In the genomic region with DNA sequence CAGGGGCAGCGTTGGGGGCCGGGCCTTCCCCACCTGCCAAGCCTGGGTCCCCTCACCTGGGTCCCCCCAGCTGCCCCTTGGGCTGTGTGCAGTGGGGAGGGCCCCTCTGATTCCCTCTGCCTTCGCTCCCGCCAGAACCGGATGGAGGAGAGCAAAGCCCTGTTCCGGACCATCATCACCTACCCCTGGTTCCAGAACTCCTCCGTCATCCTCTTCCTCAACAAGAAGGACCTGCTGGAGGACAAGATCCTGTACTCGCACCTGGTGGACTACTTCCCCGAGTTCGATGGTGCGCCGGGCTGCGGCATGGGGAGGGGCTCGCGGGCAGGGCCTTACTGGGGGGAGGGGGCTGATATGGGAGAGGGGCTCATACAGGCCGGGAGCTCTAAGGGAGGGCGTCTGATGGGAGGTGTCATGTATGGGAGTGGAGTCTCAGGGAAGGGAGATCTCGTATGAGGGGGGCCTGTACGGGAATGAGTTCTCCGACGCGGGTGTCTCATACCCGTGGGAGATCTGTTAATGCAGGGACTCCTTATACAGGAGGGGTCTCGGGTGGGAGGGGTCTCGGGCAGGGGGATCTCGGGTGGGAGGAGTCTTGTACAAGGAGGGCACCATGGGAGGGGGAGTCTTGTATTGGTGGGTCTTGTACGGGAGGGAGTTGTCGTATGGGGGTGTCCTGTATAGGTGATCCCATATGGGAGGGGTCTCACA, we compare ENCODE assay signal across 23 cellular contexts. TPM values are rescaled to one million over a fixed set of nuclear protein-coding genes. Genes with fewer than 3 reads are reported as not detected.
"Had no signal": no experiment of that assay in that cellular context is flagged by ENCODE, and none has a peak within 500 bp of the region (broad histone marks: within the 10 kb centered on the region; RNA-seq: fewer than 3 reads in every experiment).

No MANE protein-coding gene starts in this region.

- H3K4me1 Mint-ChIP-seq: immature natural killer cell had no signal

- H3K27me3 ChIP-seq: neural progenitor cell, pancreas, spleen, testis, tibial nerve had no signal

- H2AFZ ChIP-seq: neural progenitor cell had no signal

- H3K4me3 ChIP-seq: coronary artery, neural progenitor cell, pancreas, spleen, testis, tibial nerve had no signal

- H3K9ac ChIP-seq: neural progenitor cell had no signal

- H3K27me3 Mint-ChIP-seq: natural killer cell treated with Interleukin-12 subunit alpha and Interleukin-12 subunit beta and Interleukin-15 and Interleukin-18, amount 100 ng/mL, for 72 hours; progenitor cell of endocrine pancreas; stimulated activated naive CD8-positive, alpha-beta T cell treated with anti-CD3 and anti-CD28 coated beads, Interleukin-15, Interleukin-2, amounts not matched to agents 100 ng/mL and 50 ng/mL, for 24 hours had no signal

- H3K4me1 ChIP-seq: neural progenitor cell, pancreas, tibial nerve had no signal

- H3K4me2 ChIP-seq: neural progenitor cell had no signal

- H3K4me3 Mint-ChIP-seq: immature natural killer cell; natural killer cell treated with Interleukin-12 subunit alpha and Interleukin-12 subunit beta and Interleukin-15 and Interleukin-18, amount 100 ng/mL, for 72 hours; neural progenitor cell; stimulated activated memory B cell treated with anti-CD40 and anti-IgM and Interleukin-4, amounts not matched to agents 10 μg/mL and 1 μg/mL and 100 μg/mL, for 72 hours; stimulated activated naive CD8-positive, alpha-beta T cell treated with anti-CD3 and anti-CD28 coated beads, Interleukin-15, Interleukin-2, amounts not matched to agents 100 ng/mL and 50 ng/mL, for 24 hours had no signal

- H3K9me3 ChIP-seq: pancreas, spleen, testis, tibial nerve had no signal

- H3K27ac ChIP-seq: coronary artery, neural progenitor cell, pancreas, spleen, testis, tibial nerve had no signal

- DNase-seq: effector memory CD4-positive, alpha-beta T cell; immature natural killer cell; left colon; mammary epithelial cell; spleen; stimulated activated CD4-positive, alpha-beta T cell treated with anti-CD3 and anti-CD28 coated beads, Interleukin-15, amount 100 ng/mL, for 24 hours; stimulated activated CD4-positive, alpha-beta T cell treated with anti-CD3 and anti-CD28 coated beads, Interleukin-1b, Interleukin-23, amount 100 ng/mL, for 48 hours; stimulated activated CD4-positive, alpha-beta T cell treated with anti-CD3 and anti-CD28 coated beads, Interleukin-4, amount 100 ng/mL, for 24 hours; testis had no signal

- H3K36me3 Mint-ChIP-seq: immature natural killer cell; natural killer cell treated with Interleukin-12 subunit alpha and Interleukin-12 subunit beta and Interleukin-15 and Interleukin-18, amount 100 ng/mL, for 72 hours; neural progenitor cell; stimulated activated memory B cell treated with anti-CD40 and anti-IgM and Interleukin-4, amounts not matched to agents 10 μg/mL and 1 μg/mL and 100 μg/mL, for 72 hours had no signal

- FAIRE-seq: endometrium, frontal cortex, keratinocyte, pancreas had no signal

- H3K36me3 ChIP-seq: neural progenitor cell had no signal

- ATAC-seq: left colon; natural killer cell treated with Interleukin-12 subunit alpha and Interleukin-12 subunit beta and Interleukin-15 and Interleukin-18, amount 100 ng/mL, for 72 hours; pancreas; sciatic nerve; stimulated activated memory B cell treated with anti-CD40 and anti-IgM and Interleukin-4, amounts not matched to agents 10 μg/mL and 1 μg/mL and 100 μg/mL, for 72 hours had no signal

- H3K27ac Mint-ChIP-seq: immature natural killer cell; natural killer cell treated with Interleukin-12 subunit alpha and Interleukin-12 subunit beta and Interleukin-15 and Interleukin-18, amount 100 ng/mL, for 72 hours; neural progenitor cell; progenitor cell of endocrine pancreas; stimulated activated memory B cell treated with anti-CD40 and anti-IgM and Interleukin-4, amounts not matched to agents 10 μg/mL and 1 μg/mL and 100 μg/mL, for 72 hours; stimulated activated naive CD8-positive, alpha-beta T cell treated with anti-CD3 and anti-CD28 coated beads, Interleukin-15, Interleukin-2, amounts not matched to agents 100 ng/mL and 50 ng/mL, for 24 hours had no signal

- H3K9me3 Mint-ChIP-seq: immature natural killer cell; natural killer cell treated with Interleukin-12 subunit alpha and Interleukin-12 subunit beta and Interleukin-15 and Interleukin-18, amount 100 ng/mL, for 72 hours; neural progenitor cell; stimulated activated memory B cell treated with anti-CD40 and anti-IgM and Interleukin-4, amounts not matched to agents 10 μg/mL and 1 μg/mL and 100 μg/mL, for 72 hours; stimulated activated naive CD8-positive, alpha-beta T cell treated with anti-CD3 and anti-CD28 coated beads, Interleukin-15, Interleukin-2, amounts not matched to agents 100 ng/mL and 50 ng/mL, for 24 hours had no signal

RNA-seq across cellular contexts. Expression of a gene that starts 16.6 kb away (rescaled TPM):
- total RNA-seq: fibroblast of lung, progenitor cell of endocrine pancreas had no signal
- polyA plus RNA-seq: fibroblast of lung had no signal

RNA-seq across cellular contexts. Expression of a gene that starts 59.3 kb away (rescaled TPM):
- total RNA-seq: cerebellum, fibroblast of lung, progenitor cell of endocrine pancreas had no signal
- polyA plus RNA-seq: fibroblast of lung had no signal
